ENCODE assay signal across 8 cellular contexts in the genomic region with DNA sequence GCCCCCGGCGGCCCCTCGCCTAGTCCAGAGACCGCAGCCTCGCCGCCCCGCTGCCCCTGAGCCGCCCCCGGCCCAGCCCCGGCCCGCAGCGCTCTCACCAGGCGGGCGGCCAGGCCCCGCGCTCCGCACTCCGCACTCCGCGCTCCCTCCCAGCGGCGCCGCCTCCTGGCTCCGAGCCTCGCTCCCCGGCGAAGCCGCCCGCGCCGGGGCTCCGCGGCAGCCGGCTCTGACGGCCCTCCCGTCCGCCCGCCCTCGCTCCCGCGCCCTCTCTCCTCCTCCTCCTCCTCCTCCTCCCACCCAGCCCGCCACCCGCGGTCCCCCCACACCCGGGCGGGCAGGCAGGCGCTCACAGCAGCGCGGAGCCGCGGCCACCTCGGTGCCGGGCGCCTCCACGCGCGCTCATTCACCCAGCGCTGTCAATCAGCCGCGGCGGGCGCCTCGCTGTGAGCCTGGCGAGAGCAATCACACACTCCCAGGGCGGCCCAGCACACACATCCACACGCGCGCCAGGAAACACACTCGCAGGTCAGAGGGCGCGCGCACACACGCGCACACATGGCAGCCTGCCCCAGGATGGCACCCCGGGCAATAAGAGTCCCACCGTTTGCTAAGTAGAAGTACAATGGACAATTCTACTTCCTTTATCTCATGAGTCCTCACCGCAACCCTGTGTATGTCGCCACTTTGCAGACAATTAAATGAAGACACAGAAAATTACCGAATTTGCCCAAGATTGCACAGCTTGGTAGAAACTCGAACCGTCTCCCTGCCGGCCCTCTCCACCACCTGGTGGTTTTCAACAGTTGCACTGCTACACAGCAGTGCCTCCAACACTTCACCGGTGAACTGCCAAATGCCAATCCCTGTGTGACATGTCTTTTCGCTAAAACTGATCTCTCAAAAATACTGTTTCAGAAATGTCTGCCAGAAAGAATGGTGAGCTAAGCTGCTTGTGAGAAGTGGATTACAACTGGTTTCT. TPM values are rescaled to one million over a fixed set of nuclear protein-coding genes. Genes with fewer than 3 reads are reported as not detected.
DNase-seq lines count a peak whose midpoint lies in the region; ATAC-seq and TF ChIP-seq lines count a peak whose summit lies in the region.

A gene (minus strand): TSS at position 228 of the 979 bp plus-strand sequence.

- H3K27me3 Mint-ChIP-seq in activated naive CD8-positive, alpha-beta T cell treated with anti-CD3 and anti-CD28 coated beads for 36 hours: peaks cover 57% of the 10 kb centered on the region

- H3K4me1 Mint-ChIP-seq in activated naive CD8-positive, alpha-beta T cell treated with anti-CD3 and anti-CD28 coated beads for 36 hours: peaks cover 19% of the 10 kb centered on the region

- peaks cover 14% of the 10 kb centered on the region for H3K4me1 ChIP-seq in psoas muscle

- intact Hi-C loops in left ventricle myocardium superior (cut with micrococcal nuclease): no loop called here
- intact Hi-C loops in psoas muscle (cut with DNase I): no loop called here

- peak within 1 kb of the TSS; percentile 80 for H3K27ac ChIP-seq in psoas muscle

- no peak for TF ChIP-seq CTCF in AG10803 (conservative IDR thresholded peaks at IDR 0.05; ENCODE audit: low read length)
- TF ChIP-seq CTCF in psoas muscle (IDR thresholded peaks at IDR 0.05): no peak

- H3K27me3 ChIP-seq in H7 (ENCODE audit: control insufficient read depth, insufficient read depth, low read length): peaks cover 80% of the 10 kb centered on the region
- no peaks in the 10 kb centered on the region for H3K27me3 ChIP-seq in psoas muscle (ENCODE audit: insufficient read depth in 3 of 3, low read length in 2 of 3)

- peak within 1 kb of the TSS; percentile 78 for H3K4me3 Mint-ChIP-seq in activated naive CD8-positive, alpha-beta T cell treated with anti-CD3 and anti-CD28 coated beads for 36 hours

- H3K4me3 ChIP-seq in AG10803 (ENCODE audit: low read length): peak within 1 kb of the TSS; percentile 43
- peak within 1 kb of the TSS; percentile 50 for H3K4me3 ChIP-seq in H7 (ENCODE audit: insufficient read depth, low read depth, low read length)
- peak within 1 kb of the TSS; percentile 72 for H3K4me3 ChIP-seq in psoas muscle

- no peaks in the 10 kb centered on the region for H3K9me3 ChIP-seq in psoas muscle

- ATAC-seq in left ventricle myocardium superior: peak; percentile 78
- peak; percentile 71 to 79 (median 75) for ATAC-seq in psoas muscle
- no peak for ATAC-seq in HG02852 (IDR thresholded peaks at IDR 0.05; ENCODE audit: unreplicated experiment)
- ATAC-seq in HG02610 (IDR thresholded peaks at IDR 0.05; ENCODE audit: unreplicated experiment): no peak

- 1 to 2% (median 1%) methylated on average over 58 to 84 of the region's 84 CpGs for WGBS in psoas muscle, 3 donors

- H3K36me3 Mint-ChIP-seq in activated naive CD8-positive, alpha-beta T cell treated with anti-CD3 and anti-CD28 coated beads for 36 hours: no peaks in the 10 kb centered on the region

- no peak within 1 kb of the TSS for H3K27ac Mint-ChIP-seq in activated naive CD8-positive, alpha-beta T cell treated with anti-CD3 and anti-CD28 coated beads for 36 hours

- no peaks in the 10 kb centered on the region for H3K36me3 ChIP-seq in H7 (replicated peaks; ENCODE audit: control insufficient read depth, insufficient read depth, low read length)
- no peaks in the 10 kb centered on the region for H3K36me3 ChIP-seq in psoas muscle (ENCODE audit: insufficient read depth in 1 of 2, low read depth in 1 of 2)

- H3K9me3 Mint-ChIP-seq in activated naive CD8-positive, alpha-beta T cell treated with anti-CD3 and anti-CD28 coated beads for 36 hours: no peaks in the 10 kb centered on the region

- no peak for DNase-seq in AG10803 (ENCODE audit: low read depth)
- peak; percentile 92 for DNase-seq in H7
- DNase-seq in RKO (ENCODE audit: low spot score): peak; percentile 29
- peak; percentile 50 for DNase-seq in activated naive CD8-positive, alpha-beta T cell treated with anti-CD3 and anti-CD28 coated beads for 36 hours
- DNase-seq in left ventricle myocardium superior: peak; percentile 73
- DNase-seq in psoas muscle: peak; percentile 50 to 77

RNA-seq across cellular contexts. Expression of the gene that starts here (rescaled TPM):
- 0.14 and 0.67 TPM in 2 replicates for total RNA-seq in H7 (2014; rRNA removed; shearing (Covaris generic))
- total RNA-seq in activated naive CD8-positive, alpha-beta T cell treated with anti-CD3 and anti-CD28 coated beads for 36 hours: under 1 TPM; 0.18 to 0.27 TPM
- 1.6 TPM for total RNA-seq in left ventricle myocardium superior
- 10 to 100 TPM in 2 of 4 donors, 1 to 10 TPM in 2; 2.0 to 27.7 (median 8.1) TPM for total RNA-seq in psoas muscle
- 1 to 10 TPM in 2 of 3 donors, under 1 TPM in 1; 0.87 to 3.5 (median 3.0) TPM for polyA plus RNA-seq in psoas muscle

Comparison
In these comparisons a context has a peak if more than half of its experiments do, and no peak if none do; other contexts are left out.
1. Peak in DNase-seq and H3K4me3 ChIP-seq in H7; RNA of the gene not detected or under 1 TPM.
2. Peak in DNase-seq in activated naive CD8-positive, alpha-beta T cell treated with anti-CD3 and anti-CD28 coated beads for 36 hours; RNA of the gene not detected or under 1 TPM.
3. ATAC-seq: peak in left ventricle myocardium superior (single experiment) and psoas muscle (4 of 4); none in HG02852 (single experiment) and HG02610 (single experiment).
4. Peak in every context shown above with its lines, with median percentiles within 50 percentile points of each other: H3K4me3 ChIP-seq.